8 cellular contexts compared by ENCODE assay signal in the genomic region with DNA sequence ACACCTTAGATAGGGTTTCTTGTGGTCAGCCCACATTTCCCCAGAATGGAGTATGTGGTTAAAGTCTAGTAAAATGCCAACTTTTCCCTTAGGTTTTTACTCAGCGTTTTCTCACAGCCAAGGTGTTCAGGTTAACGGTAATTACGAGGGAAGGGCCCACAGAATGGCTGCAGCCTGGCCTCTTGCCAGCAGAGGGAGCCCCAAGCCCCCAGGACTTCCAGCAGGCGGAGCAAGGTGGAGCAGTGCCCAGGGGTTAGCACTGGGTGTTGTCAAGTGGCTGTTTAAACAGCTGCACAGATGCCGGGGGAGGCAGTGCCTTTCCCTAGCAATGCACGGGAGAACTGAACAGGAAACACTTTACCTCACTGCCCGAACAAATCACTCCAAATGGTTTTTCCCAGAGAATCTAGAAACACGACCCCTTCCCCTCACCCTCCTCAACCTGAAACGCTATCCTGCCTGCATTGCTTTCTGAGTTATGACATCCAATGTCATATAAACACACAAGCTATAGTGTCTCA. TPM values are rescaled to one million over a fixed set of nuclear protein-coding genes. Genes with fewer than 3 reads are reported as not detected.
DNase-seq lines count a peak whose midpoint lies in the region; ATAC-seq and TF ChIP-seq lines count a peak whose summit lies in the region.

No MANE protein-coding gene starts in this region.

- peaks cover 23% of the 10 kb centered on the region for H3K36me3 ChIP-seq in colonic mucosa

- H3K4me3 ChIP-seq in colonic mucosa: no peak overlapping the region

- ATAC-seq in HG03196 (IDR thresholded peaks at IDR 0.05; ENCODE audit: unreplicated experiment): peak; percentile 58

- peak overlapping the region; percentile 60 for H3K27ac ChIP-seq in colonic mucosa

- H3K9ac ChIP-seq in colonic mucosa (ENCODE audit: low read depth in 2 of 2, low read length in 2 of 2): peak overlapping the region in 1 of 2 donors; percentile 65

- peaks cover 8% of the 10 kb centered on the region for H3K4me1 ChIP-seq in colonic mucosa

- intact Hi-C loops in colonic mucosa (cut with DNase I): loop anchor here (2.0 kb wide), 1 partner anchor 149 kb away; no protein-coding TSS in a partner anchor

- no peaks in the 10 kb centered on the region for H3K9me3 ChIP-seq in colonic mucosa

- no peaks in the 10 kb centered on the region for H3K27me3 ChIP-seq in colonic mucosa

- DNase-seq in ELF-1 (ENCODE audit: low read depth, low spot score) (peak; percentile 94), NCI-H69 (lab: John Stamatoyannopoulos, UW) (peak; percentile 95), colonic mucosa (peak; percentile 91), lung microvascular endothelial cell (ENCODE audit: low read depth in 2 of 2) (peak; percentile 55 to 67), OCI-M2 (lab: John Stamatoyannopoulos, UW; ENCODE audit: unreplicated experiment) (no peak)
- peak; percentile 70 to 72 for DNase-seq in activated CD4-positive, alpha-beta T cell treated with anti-CD3 and anti-CD28 coated beads, Interleukin-2, amount 50 U/mL, for 24 hours (ENCODE audit: low read depth in 1 of 2, low spot score in 1 of 2)
- peak; percentile 67 for DNase-seq in stimulated activated CD8-positive, alpha-beta memory T cell treated with anti-CD3 and anti-CD28 coated beads, Interleukin-12 subunit alpha, Interleukin-12 subunit beta, amount 100 ng/mL, for 4 hours (ENCODE audit: low read depth)

- peak; percentile 86 for TF ChIP-seq CTCF in colonic mucosa (IDR thresholded peaks at IDR 0.05)

RNA-seq across cellular contexts. Expression of gene PHB1, which starts 6.6 kb away (rescaled TPM):
- total RNA-seq in colonic mucosa (100 to 1,000 TPM; 229 to 487 TPM), lung microvascular endothelial cell (130 and 154 TPM in 2 replicates)

RNA-seq across cellular contexts. Expression of gene ZNF652, which starts 46.0 kb away (rescaled TPM):
- total RNA-seq in colonic mucosa: 10 to 100 TPM; 38.1 to 62.5 TPM
- 8.1 and 12.1 TPM in 2 replicates for total RNA-seq in lung microvascular endothelial cell
